30 cellular contexts compared by ENCODE assay signal in genomic region chr2:8365331-8365910, GRCh38.
"Had no signal": no experiment of that assay in that cellular context is flagged by ENCODE, and none has a peak within 500 bp of the region (broad histone marks: within the 10 kb centered on the region; RNA-seq: fewer than 3 reads in every experiment).

No MANE protein-coding gene starts in this region.

- ATAC-seq: activated CD8-positive, alpha-beta T cell treated with anti-CD3 and anti-CD28 coated beads for 36 hours; activated T-cell treated with anti-CD3 and anti-CD28 coated beads, Interleukin-2, amount 50 U/mL, for 72 hours; activated T-helper 17 cell treated with anti-CD3 and anti-CD28 coated beads, Interleukin-2, amount 50 U/mL, for 72 hours had no signal

- H3K36me3 ChIP-seq: cardiac muscle cell, WERI-Rb-1 had no signal

- DNase-seq: activated CD4-positive, alpha-beta T cell treated with anti-CD3 and anti-CD28 coated beads for 1 hour; activated CD4-positive, alpha-beta T cell treated with anti-CD3 and anti-CD28 coated beads for 48 hours; activated CD4-positive, CD25-positive, alpha-beta regulatory T cell; activated CD8-positive, alpha-beta T cell treated with anti-CD3 and anti-CD28 coated beads for 36 hours; activated effector memory CD4-positive, alpha-beta T cell treated with anti-CD3 and anti-CD28 coated beads, Interleukin-2, amount 50 U/mL, for 16 hours; activated naive CD4-positive, alpha-beta T cell; activated naive CD4-positive, alpha-beta T cell treated with anti-CD3 and anti-CD28 coated beads, Interleukin-2, amount 50 U/mL, for 16 hours; activated naive CD8-positive, alpha-beta T cell treated with anti-CD3 and anti-CD28 coated beads for 36 hours; activated T-cell treated with anti-CD3 and anti-CD28 coated beads, Interleukin-2, amount 50 U/mL, for 1 hour; activated T-cell treated with anti-CD3 and anti-CD28 coated beads, Interleukin-2, amount 50 U/mL, for 72 hours; amniotic stem cell; aorta; NCI-H1092 treated with DMSO at 0.1 percent for 48 hours; NCI-H1417; NCI-H146; NCI-H187; NCI-H2029 treated with DMSO at 0.1 percent for 48 hours; NCI-H2107; NCI-H2171; NCI-H510A; NCI-H748 treated with DMSO at 0.1 percent for 48 hours; Right ventricle myocardium superior; SW 1271; T-helper 1 cell; T-helper 2 cell; T-helper 9 cell; WERI-Rb-1 had no signal

- H3K27me3 ChIP-seq: cardiac muscle cell had no signal

- H3K4me2 ChIP-seq: KMS-11 had no signal

- H3K9ac ChIP-seq: KMS-11 had no signal

- H3K4me3 ChIP-seq: cardiac muscle cell had no signal

- H3K27ac ChIP-seq: cardiac muscle cell, KMS-11, WERI-Rb-1 had no signal
